1 cellular context compared by ENCODE assay signal in the genomic region with DNA sequence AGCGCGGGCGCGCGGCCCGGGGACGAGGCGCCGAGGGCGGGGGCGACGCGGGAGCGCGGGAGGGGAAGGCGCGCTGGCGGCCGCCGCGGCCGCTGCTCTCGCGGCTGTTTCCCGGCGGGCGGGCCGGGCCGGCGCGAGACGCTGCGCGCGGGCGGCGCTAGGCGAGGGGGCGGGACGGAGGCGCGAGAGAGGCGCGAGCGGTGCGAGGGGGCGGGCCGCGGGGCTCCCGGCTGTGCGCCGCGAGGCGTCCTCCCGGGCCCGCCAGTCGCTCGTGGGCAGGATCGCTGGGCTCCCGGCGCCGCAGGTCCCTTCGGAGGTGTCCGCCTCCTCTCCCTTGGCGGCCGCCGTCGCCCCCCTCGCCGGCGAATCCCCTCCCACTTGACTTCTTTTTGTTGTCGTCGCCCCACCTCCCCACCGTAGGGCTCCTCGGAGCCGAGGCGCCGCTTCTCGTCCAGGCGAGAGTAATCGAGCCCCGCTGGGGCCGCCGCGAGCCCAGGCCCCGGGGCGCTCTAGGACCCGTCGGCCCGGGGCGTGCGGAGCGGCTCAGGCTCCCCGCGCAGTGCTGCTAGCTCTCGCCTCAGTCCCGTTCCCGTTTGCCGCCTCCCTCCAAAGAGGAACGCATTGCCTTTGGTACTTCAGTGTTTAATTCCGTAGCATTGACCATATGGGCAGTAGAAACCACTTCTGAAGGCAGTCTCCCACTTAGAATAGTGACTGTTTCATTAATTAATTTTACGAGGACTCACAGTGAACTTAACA.
A peak's percentile ranks its signal among the peaks of the same experiment; 100 is the strongest.
TF ChIP-seq lines count a peak whose summit lies in the region.

A gene (minus strand): TSS at position 110 of the 759 bp plus-strand sequence. CDS start 330 bp downstream, outside the sequence.

TF ChIP-seq in HepG2, 621 proteins besides CTCF, POLR2A, EP300 and RAD21 (continued from another document and continues in another):
- TF ChIP-seq, protein P1, sequence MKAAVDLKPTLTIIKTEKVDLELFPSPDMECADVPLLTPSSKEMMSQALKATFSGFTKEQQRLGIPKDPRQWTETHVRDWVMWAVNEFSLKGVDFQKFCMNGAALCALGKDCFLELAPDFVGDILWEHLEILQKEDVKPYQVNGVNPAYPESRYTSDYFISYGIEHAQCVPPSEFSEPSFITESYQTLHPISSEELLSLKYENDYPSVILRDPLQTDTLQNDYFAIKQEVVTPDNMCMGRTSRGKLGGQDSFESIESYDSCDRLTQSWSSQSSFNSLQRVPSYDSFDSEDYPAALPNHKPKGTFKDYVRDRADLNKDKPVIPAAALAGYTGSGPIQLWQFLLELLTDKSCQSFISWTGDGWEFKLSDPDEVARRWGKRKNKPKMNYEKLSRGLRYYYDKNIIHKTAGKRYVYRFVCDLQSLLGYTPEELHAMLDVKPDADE (CRISPR knock-in tag; IDR thresholded peaks at IDR 0.05): peak; percentile 65; the same call in 1 of the 2 replicates
- TF ChIP-seq ZNF619 (CRISPR knock-in tag; IDR thresholded peaks at IDR 0.05): peak; percentile 63; the same call in 1 of the 2 replicates
- TF ChIP-seq ZNF570 (CRISPR knock-in tag; IDR thresholded peaks at IDR 0.05; ENCODE audit: borderline replicate concordance): no peak
- TF ChIP-seq, protein P2, sequence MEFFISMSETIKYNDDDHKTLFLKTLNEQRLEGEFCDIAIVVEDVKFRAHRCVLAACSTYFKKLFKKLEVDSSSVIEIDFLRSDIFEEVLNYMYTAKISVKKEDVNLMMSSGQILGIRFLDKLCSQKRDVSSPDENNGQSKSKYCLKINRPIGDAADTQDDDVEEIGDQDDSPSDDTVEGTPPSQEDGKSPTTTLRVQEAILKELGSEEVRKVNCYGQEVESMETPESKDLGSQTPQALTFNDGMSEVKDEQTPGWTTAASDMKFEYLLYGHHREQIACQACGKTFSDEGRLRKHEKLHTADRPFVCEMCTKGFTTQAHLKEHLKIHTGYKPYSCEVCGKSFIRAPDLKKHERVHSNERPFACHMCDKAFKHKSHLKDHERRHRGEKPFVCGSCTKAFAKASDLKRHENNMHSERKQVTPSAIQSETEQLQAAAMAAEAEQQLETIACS (CRISPR knock-in tag; IDR thresholded peaks at IDR 0.05): peak; percentile 14; the same call in 1 of the 2 replicates
- TF ChIP-seq RXRB (CRISPR knock-in tag; IDR thresholded peaks at IDR 0.05; ENCODE audit: borderline replicate concordance): peak; percentile 51; the same call in 1 of the 2 replicates
- 0 out of 2 replicates have a peak, but pooled peaks have one; percentile 56 for TF ChIP-seq ZNF878 (CRISPR knock-in tag; IDR thresholded peaks at IDR 0.05)
- TF ChIP-seq, protein P3, sequence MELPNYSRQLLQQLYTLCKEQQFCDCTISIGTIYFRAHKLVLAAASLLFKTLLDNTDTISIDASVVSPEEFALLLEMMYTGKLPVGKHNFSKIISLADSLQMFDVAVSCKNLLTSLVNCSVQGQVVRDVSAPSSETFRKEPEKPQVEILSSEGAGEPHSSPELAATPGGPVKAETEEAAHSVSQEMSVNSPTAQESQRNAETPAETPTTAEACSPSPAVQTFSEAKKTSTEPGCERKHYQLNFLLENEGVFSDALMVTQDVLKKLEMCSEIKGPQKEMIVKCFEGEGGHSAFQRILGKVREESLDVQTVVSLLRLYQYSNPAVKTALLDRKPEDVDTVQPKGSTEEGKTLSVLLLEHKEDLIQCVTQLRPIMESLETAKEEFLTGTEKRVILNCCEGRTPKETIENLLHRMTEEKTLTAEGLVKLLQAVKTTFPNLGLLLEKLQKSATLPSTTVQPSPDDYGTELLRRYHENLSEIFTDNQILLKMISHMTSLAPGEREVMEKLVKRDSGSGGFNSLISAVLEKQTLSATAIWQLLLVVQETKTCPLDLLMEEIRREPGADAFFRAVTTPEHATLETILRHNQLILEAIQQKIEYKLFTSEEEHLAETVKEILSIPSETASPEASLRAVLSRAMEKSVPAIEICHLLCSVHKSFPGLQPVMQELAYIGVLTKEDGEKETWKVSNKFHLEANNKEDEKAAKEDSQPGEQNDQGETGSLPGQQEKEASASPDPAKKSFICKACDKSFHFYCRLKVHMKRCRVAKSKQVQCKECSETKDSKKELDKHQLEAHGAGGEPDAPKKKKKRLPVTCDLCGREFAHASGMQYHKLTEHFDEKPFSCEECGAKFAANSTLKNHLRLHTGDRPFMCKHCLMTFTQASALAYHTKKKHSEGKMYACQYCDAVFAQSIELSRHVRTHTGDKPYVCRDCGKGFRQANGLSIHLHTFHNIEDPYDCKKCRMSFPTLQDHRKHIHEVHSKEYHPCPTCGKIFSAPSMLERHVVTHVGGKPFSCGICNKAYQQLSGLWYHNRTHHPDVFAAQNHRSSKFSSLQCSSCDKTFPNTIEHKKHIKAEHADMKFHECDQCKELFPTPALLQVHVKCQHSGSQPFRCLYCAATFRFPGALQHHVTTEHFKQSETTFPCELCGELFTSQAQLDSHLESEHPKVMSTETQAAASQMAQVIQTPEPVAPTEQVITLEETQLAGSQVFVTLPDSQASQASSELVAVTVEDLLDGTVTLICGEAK (IDR thresholded peaks at IDR 0.05): no peak
- TF ChIP-seq, protein P3 (CRISPR knock-in tag; IDR thresholded peaks at IDR 0.05): peak; percentile 62; the same call in 1 of the 2 replicates
- TF ChIP-seq, protein P4, sequence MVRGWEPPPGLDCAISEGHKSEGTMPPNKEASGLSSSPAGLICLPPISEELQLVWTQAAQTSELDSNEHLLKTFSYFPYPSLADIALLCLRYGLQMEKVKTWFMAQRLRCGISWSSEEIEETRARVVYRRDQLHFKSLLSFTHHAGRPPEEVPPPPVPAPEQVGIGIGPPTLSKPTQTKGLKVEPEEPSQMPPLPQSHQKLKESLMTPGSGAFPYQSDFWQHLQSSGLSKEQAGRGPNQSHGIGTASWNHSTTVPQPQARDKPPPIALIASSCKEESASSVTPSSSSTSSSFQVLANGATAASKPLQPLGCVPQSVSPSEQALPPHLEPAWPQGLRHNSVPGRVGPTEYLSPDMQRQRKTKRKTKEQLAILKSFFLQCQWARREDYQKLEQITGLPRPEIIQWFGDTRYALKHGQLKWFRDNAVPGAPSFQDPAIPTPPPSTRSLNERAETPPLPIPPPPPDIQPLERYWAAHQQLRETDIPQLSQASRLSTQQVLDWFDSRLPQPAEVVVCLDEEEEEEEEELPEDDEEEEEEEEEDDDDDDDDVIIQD (CRISPR knock-in tag; IDR thresholded peaks at IDR 0.05; ENCODE audit: low read depth): peak; percentile 47; the same call in 1 of the 2 replicates
- no peak for TF ChIP-seq SMAD3 (CRISPR knock-in tag; IDR thresholded peaks at IDR 0.05)
- peak; percentile 85 for TF ChIP-seq BRCA1 (CRISPR knock-in tag; IDR thresholded peaks at IDR 0.05)
- TF ChIP-seq MIER3 (CRISPR knock-in tag; IDR thresholded peaks at IDR 0.05; ENCODE audit: borderline replicate concordance): peak; percentile 33; the same call in 1 of the 2 replicates
- peak; percentile 81 for TF ChIP-seq IRF2 (CRISPR knock-in tag; IDR thresholded peaks at IDR 0.05)
- TF ChIP-seq, protein P5, sequence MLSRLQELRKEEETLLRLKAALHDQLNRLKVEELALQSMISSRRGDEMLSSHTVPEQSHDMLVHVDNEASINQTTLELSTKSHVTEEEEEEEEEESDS (CRISPR knock-in tag; IDR thresholded peaks at IDR 0.05; ENCODE audit: borderline replicate concordance): no peak
- TF ChIP-seq, protein P6, sequence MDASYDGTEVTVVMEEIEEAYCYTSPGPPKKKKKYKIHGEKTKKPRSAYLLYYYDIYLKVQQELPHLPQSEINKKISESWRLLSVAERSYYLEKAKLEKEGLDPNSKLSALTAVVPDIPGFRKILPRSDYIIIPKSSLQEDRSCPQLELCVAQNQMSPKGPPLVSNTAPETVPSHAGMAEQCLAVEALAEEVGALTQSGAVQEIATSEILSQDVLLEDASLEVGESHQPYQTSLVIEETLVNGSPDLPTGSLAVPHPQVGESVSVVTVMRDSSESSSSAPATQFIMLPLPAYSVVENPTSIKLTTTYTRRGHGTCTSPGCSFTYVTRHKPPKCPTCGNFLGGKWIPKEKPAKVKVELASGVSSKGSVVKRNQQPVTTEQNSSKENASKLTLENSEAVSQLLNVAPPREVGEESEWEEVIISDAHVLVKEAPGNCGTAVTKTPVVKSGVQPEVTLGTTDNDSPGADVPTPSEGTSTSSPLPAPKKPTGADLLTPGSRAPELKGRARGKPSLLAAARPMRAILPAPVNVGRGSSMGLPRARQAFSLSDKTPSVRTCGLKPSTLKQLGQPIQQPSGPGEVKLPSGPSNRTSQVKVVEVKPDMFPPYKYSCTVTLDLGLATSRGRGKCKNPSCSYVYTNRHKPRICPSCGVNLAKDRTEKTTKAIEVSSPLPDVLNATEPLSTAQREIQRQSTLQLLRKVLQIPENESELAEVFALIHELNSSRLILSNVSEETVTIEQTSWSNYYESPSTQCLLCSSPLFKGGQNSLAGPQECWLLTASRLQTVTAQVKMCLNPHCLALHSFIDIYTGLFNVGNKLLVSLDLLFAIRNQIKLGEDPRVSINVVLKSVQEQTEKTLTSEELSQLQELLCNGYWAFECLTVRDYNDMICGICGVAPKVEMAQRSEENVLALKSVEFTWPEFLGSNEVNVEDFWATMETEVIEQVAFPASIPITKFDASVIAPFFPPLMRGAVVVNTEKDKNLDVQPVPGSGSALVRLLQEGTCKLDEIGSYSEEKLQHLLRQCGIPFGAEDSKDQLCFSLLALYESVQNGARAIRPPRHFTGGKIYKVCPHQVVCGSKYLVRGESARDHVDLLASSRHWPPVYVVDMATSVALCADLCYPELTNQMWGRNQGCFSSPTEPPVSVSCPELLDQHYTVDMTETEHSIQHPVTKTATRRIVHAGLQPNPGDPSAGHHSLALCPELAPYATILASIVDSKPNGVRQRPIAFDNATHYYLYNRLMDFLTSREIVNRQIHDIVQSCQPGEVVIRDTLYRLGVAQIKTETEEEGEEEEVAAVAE (CRISPR knock-in tag; IDR thresholded peaks at IDR 0.05; ENCODE audit: borderline replicate concordance): peak; percentile 80; the same call in 1 of the 2 replicates
- TF ChIP-seq, protein P7, sequence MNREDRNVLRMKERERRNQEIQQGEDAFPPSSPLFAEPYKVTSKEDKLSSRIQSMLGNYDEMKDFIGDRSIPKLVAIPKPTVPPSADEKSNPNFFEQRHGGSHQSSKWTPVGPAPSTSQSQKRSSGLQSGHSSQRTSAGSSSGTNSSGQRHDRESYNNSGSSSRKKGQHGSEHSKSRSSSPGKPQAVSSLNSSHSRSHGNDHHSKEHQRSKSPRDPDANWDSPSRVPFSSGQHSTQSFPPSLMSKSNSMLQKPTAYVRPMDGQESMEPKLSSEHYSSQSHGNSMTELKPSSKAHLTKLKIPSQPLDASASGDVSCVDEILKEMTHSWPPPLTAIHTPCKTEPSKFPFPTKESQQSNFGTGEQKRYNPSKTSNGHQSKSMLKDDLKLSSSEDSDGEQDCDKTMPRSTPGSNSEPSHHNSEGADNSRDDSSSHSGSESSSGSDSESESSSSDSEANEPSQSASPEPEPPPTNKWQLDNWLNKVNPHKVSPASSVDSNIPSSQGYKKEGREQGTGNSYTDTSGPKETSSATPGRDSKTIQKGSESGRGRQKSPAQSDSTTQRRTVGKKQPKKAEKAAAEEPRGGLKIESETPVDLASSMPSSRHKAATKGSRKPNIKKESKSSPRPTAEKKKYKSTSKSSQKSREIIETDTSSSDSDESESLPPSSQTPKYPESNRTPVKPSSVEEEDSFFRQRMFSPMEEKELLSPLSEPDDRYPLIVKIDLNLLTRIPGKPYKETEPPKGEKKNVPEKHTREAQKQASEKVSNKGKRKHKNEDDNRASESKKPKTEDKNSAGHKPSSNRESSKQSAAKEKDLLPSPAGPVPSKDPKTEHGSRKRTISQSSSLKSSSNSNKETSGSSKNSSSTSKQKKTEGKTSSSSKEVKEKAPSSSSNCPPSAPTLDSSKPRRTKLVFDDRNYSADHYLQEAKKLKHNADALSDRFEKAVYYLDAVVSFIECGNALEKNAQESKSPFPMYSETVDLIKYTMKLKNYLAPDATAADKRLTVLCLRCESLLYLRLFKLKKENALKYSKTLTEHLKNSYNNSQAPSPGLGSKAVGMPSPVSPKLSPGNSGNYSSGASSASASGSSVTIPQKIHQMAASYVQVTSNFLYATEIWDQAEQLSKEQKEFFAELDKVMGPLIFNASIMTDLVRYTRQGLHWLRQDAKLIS (CRISPR knock-in tag; IDR thresholded peaks at IDR 0.05): peak; percentile 52; the same call in 1 of the 2 replicates
- TF ChIP-seq FOXO1 (CRISPR knock-in tag; IDR thresholded peaks at IDR 0.05): peak; percentile 81
- no peak for TF ChIP-seq TEAD2 (CRISPR knock-in tag; IDR thresholded peaks at IDR 0.05)
- TF ChIP-seq DR1 (CRISPR knock-in tag; IDR thresholded peaks at IDR 0.05): peak; percentile 73; the same call in 1 of the 2 replicates
- peak; percentile 81 for TF ChIP-seq RFXAP (CRISPR knock-in tag; IDR thresholded peaks at IDR 0.05; ENCODE audit: borderline replicate concordance)
- TF ChIP-seq ZNF326 (CRISPR knock-in tag; IDR thresholded peaks at IDR 0.05; ENCODE audit: borderline replicate concordance): no peak
- no peak for TF ChIP-seq NCOA5 (CRISPR knock-in tag; IDR thresholded peaks at IDR 0.05)
- TF ChIP-seq SAP130 (CRISPR knock-in tag; IDR thresholded peaks at IDR 0.05; ENCODE audit: low read depth): peak; percentile 73
- TF ChIP-seq AGO2 (optimal IDR thresholded peaks at IDR 0.05; ENCODE audit: low read depth, low read length): peak; percentile 86
- TF ChIP-seq, protein P8, sequence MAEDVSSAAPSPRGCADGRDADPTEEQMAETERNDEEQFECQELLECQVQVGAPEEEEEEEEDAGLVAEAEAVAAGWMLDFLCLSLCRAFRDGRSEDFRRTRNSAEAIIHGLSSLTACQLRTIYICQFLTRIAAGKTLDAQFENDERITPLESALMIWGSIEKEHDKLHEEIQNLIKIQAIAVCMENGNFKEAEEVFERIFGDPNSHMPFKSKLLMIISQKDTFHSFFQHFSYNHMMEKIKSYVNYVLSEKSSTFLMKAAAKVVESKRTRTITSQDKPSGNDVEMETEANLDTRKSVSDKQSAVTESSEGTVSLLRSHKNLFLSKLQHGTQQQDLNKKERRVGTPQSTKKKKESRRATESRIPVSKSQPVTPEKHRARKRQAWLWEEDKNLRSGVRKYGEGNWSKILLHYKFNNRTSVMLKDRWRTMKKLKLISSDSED (CRISPR knock-in tag; IDR thresholded peaks at IDR 0.05): 0 out of 2 replicates have a peak, but pooled peaks have one; percentile 82
